Comparison of ENCODE assay signal across 6 cellular contexts in genomic region chr10:67699613-67700270, GRCh38. TPM values are rescaled to one million over a fixed set of nuclear protein-coding genes. Genes with fewer than 3 reads are reported as not detected.
"Had no signal": no experiment of that assay in that cellular context is flagged by ENCODE, and none has a peak within 500 bp of the region (broad histone marks: within the 10 kb centered on the region; RNA-seq: fewer than 3 reads in every experiment).

No MANE protein-coding gene starts in this region.

RNA-seq across cellular contexts. Expression of gene CTNNA3, which starts 3.7 kb away (rescaled TPM):
- total RNA-seq: naive thymus-derived CD8-positive, alpha-beta T cell; natural killer cell; natural killer cell treated with Interleukin-12 subunit alpha and Interleukin-12 subunit beta and Interleukin-15 and Interleukin-18, amount 100 ng/mL, for 72 hours; osteoblast; pulmonary artery endothelial cell had no signal
- polyA plus RNA-seq: naive thymus-derived CD8-positive, alpha-beta T cell; smooth muscle cell had no signal
